Comparison of ENCODE assay signal across 9 cellular contexts in the genomic region with DNA sequence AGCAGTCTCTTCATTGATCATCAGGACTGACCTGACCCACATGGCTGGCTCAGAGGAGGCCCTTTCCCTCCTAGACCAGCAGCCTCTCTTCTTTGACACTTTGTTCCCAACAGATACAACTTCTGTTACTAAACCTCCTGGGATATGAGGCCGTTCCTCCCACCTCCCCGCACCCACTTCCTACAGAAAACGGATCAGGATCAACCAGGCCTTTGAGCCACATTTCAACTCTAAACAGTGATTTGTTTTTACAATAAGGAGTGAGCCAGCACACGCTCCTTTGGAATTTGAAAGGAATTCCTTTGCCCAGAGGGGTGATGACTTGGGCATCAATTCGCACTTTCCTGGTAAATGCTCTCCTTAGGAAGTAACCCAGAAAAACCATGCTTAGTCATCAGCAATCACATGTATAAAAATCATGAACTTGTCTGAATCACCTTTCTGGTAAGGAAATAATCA.
DNase-seq lines count a peak whose midpoint lies in the region; ATAC-seq, FAIRE-seq and TF ChIP-seq lines count a peak whose summit lies in the region.
"Had no signal": no experiment of that assay in that cellular context is flagged by ENCODE, and none has a peak within 500 bp of the region (broad histone marks: within the 10 kb centered on the region; RNA-seq: fewer than 3 reads in every experiment).

No MANE protein-coding gene starts in this region.

- H3K4me3 ChIP-seq in HUES6 (ENCODE audit: low read depth, low read length) (no peak overlapping the region), bronchial epithelial cell (ENCODE audit: low read depth, low read length) (no peak overlapping the region), kidney epithelial cell (ENCODE audit: low read depth, low read length) (no peak overlapping the region)

- no peaks in the 10 kb centered on the region; the same call in 1 of the 2 replicates for H3K36me3 ChIP-seq in HUES6 (ENCODE audit: control insufficient read depth, insufficient read depth, low read length)
- no peaks in the 10 kb centered on the region for H3K36me3 ChIP-seq in bronchial epithelial cell (ENCODE audit: control insufficient read depth, insufficient read depth, low read length)
- no peaks in the 10 kb centered on the region for H3K36me3 ChIP-seq in kidney epithelial cell (ENCODE audit: control insufficient read depth, insufficient read depth, low read length)

- in situ Hi-C loops in ACHN (cut with HindIII; ENCODE audit: low pct_ligation_motif_present, low pct_unique_long_range_greater_than_20kb, low sequenced_read_pairs): no loop called here

- peaks cover 5% of the 10 kb centered on the region; the same call in 1 of the 2 replicates for H3K9me3 ChIP-seq in HUES6 (ENCODE audit: control insufficient read depth, insufficient read depth, low read depth, low read length)

- TF ChIP-seq CTCF in bronchial epithelial cell (IDR thresholded peaks at IDR 0.05; ENCODE audit: insufficient read depth, low read length, severe bottlenecking): no peak
- no peak for TF ChIP-seq CTCF in kidney epithelial cell (IDR thresholded peaks at IDR 0.05; ENCODE audit: insufficient read depth, low read length, poor library complexity, severe bottlenecking)

- H3K4me1 ChIP-seq in HUES6 (ENCODE audit: control insufficient read depth, insufficient read depth, low read length): peaks cover 34% of the 10 kb centered on the region

- H3K27ac ChIP-seq in HUES6 (ENCODE audit: low read depth, low read length): peak overlapping the region; percentile 68; the same call in 1 of the 2 replicates

- FAIRE-seq in bronchial epithelial cell (lab: Jason Lieb, UNC): no peak

- DNase-seq in ACHN (peak; percentile 99), bronchial epithelial cell (ENCODE audit: low read depth) (peak; percentile 100), kidney epithelial cell (ENCODE audit: low read depth) (peak; percentile 99), NCI-H2227 (lab: John Stamatoyannopoulos, UW; ENCODE audit: unreplicated experiment) (no peak), SHP77 (lab: John Stamatoyannopoulos, UW) (no peak)
- DNase-seq: activated CD8-positive, alpha-beta memory T cell treated with anti-CD3 and anti-CD28 coated beads, Interleukin-2, amount 10 ng/mL, durations not matched to agents 7 days and 5 days had no signal

- H3K9ac ChIP-seq in HUES6 (ENCODE audit: low read length): peak overlapping the region; percentile 70

- H3K27me3 ChIP-seq in HUES6 (ENCODE audit: control insufficient read depth, insufficient read depth, low read length) (no peaks in the 10 kb centered on the region), bronchial epithelial cell (ENCODE audit: control insufficient read depth, insufficient read depth, low read length) (no peaks in the 10 kb centered on the region), kidney epithelial cell (ENCODE audit: control insufficient read depth, insufficient read depth, low read length) (no peaks in the 10 kb centered on the region)

- ATAC-seq in GM21367 (IDR thresholded peaks at IDR 0.05; ENCODE audit: unreplicated experiment) (no peak), HG03135 (IDR thresholded peaks at IDR 0.05; ENCODE audit: unreplicated experiment) (no peak)
- ATAC-seq: activated CD8-positive, alpha-beta memory T cell treated with anti-CD3 and anti-CD28 coated beads, Interleukin-2, amount 10 ng/mL, durations not matched to agents 7 days and 5 days had no signal

Comparison
In these comparisons a context has a peak if more than half of its experiments do, and no peak if none do; other contexts are left out.
1. DNase-seq: peak in ACHN (single experiment), bronchial epithelial cell (single experiment) and kidney epithelial cell (single experiment); none in NCI-H2227 (single experiment) and SHP77 (0 of 2).